21 cellular contexts compared by ENCODE assay signal in the genomic region with DNA sequence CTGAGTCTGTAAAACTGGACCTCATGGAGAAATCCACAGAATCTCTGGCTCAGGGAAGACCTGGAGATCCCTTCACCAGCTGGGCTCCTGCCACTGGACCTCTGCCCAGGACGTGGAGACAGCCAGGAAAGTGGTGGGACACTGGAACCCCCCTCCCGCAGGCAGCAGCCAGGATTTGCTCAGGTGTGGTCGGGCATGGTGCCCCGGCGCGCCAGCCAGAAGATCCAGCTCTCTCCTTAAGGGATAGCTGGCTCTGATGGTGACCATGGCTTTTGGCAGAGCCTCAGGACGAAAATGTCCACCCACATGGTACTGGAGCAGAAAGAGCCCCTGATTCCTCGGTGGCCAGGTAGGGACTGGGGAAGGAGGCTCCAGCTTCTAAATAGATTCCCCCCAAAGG. TPM values are rescaled to one million over a fixed set of nuclear protein-coding genes. Genes with fewer than 3 reads are reported as not detected.
DNase-seq lines count a peak whose midpoint lies in the region; TF ChIP-seq lines count a peak whose summit lies in the region.
"Had no signal": no experiment of that assay in that cellular context is flagged by ENCODE, and none has a peak within 500 bp of the region (broad histone marks: within the 10 kb centered on the region; RNA-seq: fewer than 3 reads in every experiment).

No MANE protein-coding gene starts in this region.

- H3K27me3 ChIP-seq in WERI-Rb-1 (ENCODE audit: insufficient read depth, low read depth, severe bottlenecking) (no peaks in the 10 kb centered on the region), neuronal stem cell (ENCODE audit: control insufficient read depth in 3 of 3, insufficient read depth in 3 of 3, low read depth in 1 of 3, low read length in 3 of 3) (peaks cover 0 to 22% (median 4%) of the 10 kb centered on the region in 3 experiments)
- H3K27me3 ChIP-seq: BE2C had no signal

- H3K4ac ChIP-seq in neuronal stem cell (ENCODE audit: low read length), result no peak overlapping the region

- H4K8ac ChIP-seq in neuronal stem cell (ENCODE audit: low read depth, low read length), result no peak overlapping the region

- H2BK12ac ChIP-seq in neuronal stem cell (ENCODE audit: low read length), result no peak overlapping the region

- in situ Hi-C loops in G401 (cut with HindIII; ENCODE audit: low sequenced_read_pairs), result no loop called here

- H3K14ac ChIP-seq in neuronal stem cell (ENCODE audit: low read length), result no peak overlapping the region

- peaks cover 2% of the 10 kb centered on the region for H3K79me1 ChIP-seq in neuronal stem cell (ENCODE audit: low read depth, low read length)

- no peak overlapping the region for H2AFZ ChIP-seq in neuronal stem cell (ENCODE audit: low read length)

- H3K18ac ChIP-seq in neuronal stem cell (ENCODE audit: low read length), result no peak overlapping the region

- H4K91ac ChIP-seq in neuronal stem cell (ENCODE audit: low read depth, low read length, poor library complexity), result no peak overlapping the region

- H3K36me3 ChIP-seq in WERI-Rb-1 (no peaks in the 10 kb centered on the region; the same call in 1 of the 2 replicates), neuronal stem cell (replicated peaks in 1 of 2; ENCODE audit: control insufficient read depth in 2 of 2, insufficient read depth in 2 of 2, low read length in 2 of 2) (no peaks in the 10 kb centered on the region)
- H3K36me3 ChIP-seq: BLaER1 had no signal

- no peak overlapping the region for H2BK5ac ChIP-seq in neuronal stem cell (ENCODE audit: low read length)

- no peak overlapping the region for H2BK120ac ChIP-seq in neuronal stem cell (ENCODE audit: low read depth, low read length)

- no peak overlapping the region for H2BK15ac ChIP-seq in neuronal stem cell (ENCODE audit: low read length)

- H3K27ac ChIP-seq in WERI-Rb-1, result no peak overlapping the region
- no peak overlapping the region for H3K27ac ChIP-seq in neuronal stem cell (replicated peaks; ENCODE audit: low read length)
- H3K27ac ChIP-seq: 22Rv1, BLaER1 had no signal

- H3K4me2 ChIP-seq in neuronal stem cell (ENCODE audit: insufficient read depth, low read length, poor library complexity, severe bottlenecking), result no peak overlapping the region
- H3K4me2 ChIP-seq: BLaER1 had no signal

- WGBS in neuronal stem cell (ENCODE audit: extremely low coverage in 2 of 2, insufficient read length in 2 of 2, insufficient replicate concordance in 1 of 2), 2 donors, result no CpG with 5 or more reads among the region's 8 CpGs

- H3K9me3 ChIP-seq in WERI-Rb-1 (ENCODE audit: severe bottlenecking) (no peaks in the 10 kb centered on the region), neuronal stem cell (replicated peaks in 1 of 2; ENCODE audit: control insufficient read depth in 2 of 2, insufficient read depth in 1 of 2, low read depth in 1 of 2, low read length in 2 of 2) (no peaks in the 10 kb centered on the region)
- H3K9me3 ChIP-seq: BE2C, BLaER1 had no signal

- H3K4me3 ChIP-seq in WERI-Rb-1 (ENCODE audit: low read depth, low read length) (no peak overlapping the region), neuronal stem cell (ENCODE audit: low read length in 2 of 2) (no peak overlapping the region)
- H3K4me3 ChIP-seq: BLaER1 had no signal

- no peak overlapping the region for H2AK5ac ChIP-seq in neuronal stem cell (ENCODE audit: low read depth, low read length)

- TF ChIP-seq CTCF in WERI-Rb-1 (IDR thresholded peaks at IDR 0.05; ENCODE audit: low read depth, low read length), result no peak

- peak overlapping the region; percentile 32 for H3K9ac ChIP-seq in neuronal stem cell (ENCODE audit: low read depth, low read length, poor library complexity)
- H3K9ac ChIP-seq: BLaER1 had no signal

- H3K23ac ChIP-seq in neuronal stem cell (ENCODE audit: low read depth, low read length, poor library complexity), result no peak overlapping the region

- H3K4me1 ChIP-seq in neuronal stem cell (ENCODE audit: control insufficient read depth in 2 of 2, insufficient read depth in 1 of 2, low read depth in 1 of 2, low read length in 2 of 2), result no peaks in the 10 kb centered on the region
- H3K4me1 ChIP-seq: BLaER1 had no signal

- DNase-seq in G401 (ENCODE audit: low spot score) (peak; percentile 37), WERI-Rb-1 (peak; percentile 4), cerebellar cortex (ENCODE audit: low spot score) (peak; percentile 18), neuronal stem cell (ENCODE audit: low spot score) (no peak), 8988T (no peak), islet precursor cell (no peak), NCI-H1048 (lab: John Stamatoyannopoulos, UW) (no peak)
- DNase-seq: ACHN; BE2C; CD4-positive, alpha-beta memory T cell; CD4-positive, CD25-positive, alpha-beta regulatory T cell; COR-L47; DMS 273 treated with DMSO at 0.1 percent for 48 hours; DMS153; DMS53; DMS79; DND-41; EL; GF-D8 had no signal

RNA-seq across cellular contexts. Expression of gene KCTD15, which starts 26.6 kb away (rescaled TPM):
- total RNA-seq in G401 (2014; rRNA removed; shearing (Covaris generic)), result 61.4 and 98.4 TPM in 2 replicates
- polyA plus RNA-seq in neuronal stem cell (2013, experiment 1 of 2), result 20.7 TPM
- polyA plus RNA-seq in neuronal stem cell (2013, experiment 2 of 2), result 20.9 TPM

Comparison
In these comparisons a context has a peak if more than half of its experiments do, and no peak if none do; other contexts are left out.
1. DNase-seq: peak in G401 (single experiment), WERI-Rb-1 (single experiment) and cerebellar cortex (single experiment); none in neuronal stem cell (single experiment), 8988T (single experiment), islet precursor cell (single experiment) and NCI-H1048 (single experiment).